11 cellular contexts compared by ENCODE assay signal in genomic region chr9:125495137-125496119, GRCh38.
DNase-seq lines count a peak whose midpoint lies in the region; ATAC-seq, FAIRE-seq and TF ChIP-seq lines count a peak whose summit lies in the region.
"Had no signal": no experiment of that assay in that cellular context is flagged by ENCODE, and none has a peak within 500 bp of the region (broad histone marks: within the 10 kb centered on the region; RNA-seq: fewer than 3 reads in every experiment).

No MANE protein-coding gene starts in this region.

- no peaks in the 10 kb centered on the region for H3K79me2 ChIP-seq in keratinocyte (ENCODE audit: control insufficient read depth, insufficient read depth, low read length)

- no peak for TF ChIP-seq POLR2A in sigmoid colon (IDR thresholded peaks at IDR 0.05)

- TF ChIP-seq CTCF in keratinocyte (optimal IDR thresholded peaks at IDR 0.05 in 1 of 3, IDR thresholded peaks at IDR 0.05 in 1 of 3, conservative IDR thresholded peaks at IDR 0.05 in 1 of 3; ENCODE audit: extremely low read depth in 1 of 3, insufficient read depth in 2 of 3, low read length in 3 of 3) (no peak), sigmoid colon (IDR thresholded peaks at IDR 0.05) (no peak)

- H2AFZ ChIP-seq in keratinocyte (ENCODE audit: control insufficient read depth, low read length) = no peak overlapping the region

- FAIRE-seq in keratinocyte (lab: Jason Lieb, UNC) = peak; percentile 67

- dilution Hi-C loops in keratinocyte (cut with MboI; ENCODE audit: extremely low pct_ligation_motif_present, low sequenced_read_pairs) = no loop called here

- H3K27ac ChIP-seq in keratinocyte (ENCODE audit: control insufficient read depth, insufficient read depth, low read length) (peak overlapping the region; percentile 42), sigmoid colon (no peak overlapping the region)
- H3K27ac ChIP-seq: C4-2B had no signal

- peak overlapping the region; percentile 2 for H3K4me2 ChIP-seq in keratinocyte (ENCODE audit: control insufficient read depth, extremely low read depth, insufficient read depth, low read depth, low read length)

- WGBS in sigmoid colon, 2 donors = 84 to 86% methylated on average over 8 of the region's 8 CpGs

- H3K4me1 ChIP-seq in keratinocyte (ENCODE audit: control insufficient read depth, extremely low read depth, insufficient read depth, low read length) (peaks cover 21% of the 10 kb centered on the region), sigmoid colon (peaks cover 0 to 20% (median 12%) of the 10 kb centered on the region in 4 donors)

- intact Hi-C loops in sigmoid colon (cut with DNase I) = no loop called here

- TF ChIP-seq EP300 in sigmoid colon (IDR thresholded peaks at IDR 0.05) = no peak

- no peaks in the 10 kb centered on the region for H3K36me3 ChIP-seq in keratinocyte (ENCODE audit: control insufficient read depth in 2 of 2, extremely low read depth in 1 of 2, insufficient read depth in 2 of 2, low read length in 2 of 2)
- no peaks in the 10 kb centered on the region for H3K36me3 ChIP-seq in sigmoid colon

- H3K27me3 ChIP-seq in keratinocyte (ENCODE audit: control insufficient read depth, extremely low read depth, insufficient read depth, low read length) = no peaks in the 10 kb centered on the region
- H3K27me3 ChIP-seq in sigmoid colon = no peaks in the 10 kb centered on the region

- H3K9ac ChIP-seq in keratinocyte (ENCODE audit: control insufficient read depth, extremely low read depth, insufficient read depth, low read length) = no peak overlapping the region

- no peaks in the 10 kb centered on the region for H3K9me1 ChIP-seq in keratinocyte (ENCODE audit: control insufficient read depth, extremely low read depth, insufficient read depth, low read length)

- H3K9me3 ChIP-seq in keratinocyte (ENCODE audit: control insufficient read depth, low read depth, low read length) = no peaks in the 10 kb centered on the region
- H3K9me3 ChIP-seq in sigmoid colon = no peaks in the 10 kb centered on the region

- peaks cover 2% of the 10 kb centered on the region for H4K20me1 ChIP-seq in keratinocyte (ENCODE audit: control insufficient read depth, extremely low read depth, insufficient read depth, low read length)

- ATAC-seq in GM21619 (IDR thresholded peaks at IDR 0.05; ENCODE audit: unreplicated experiment) = peak; percentile 82

- H3K4me3 ChIP-seq in keratinocyte (ENCODE audit: control insufficient read depth in 2 of 3, extremely low read depth in 1 of 3, insufficient read depth in 2 of 3, low read depth in 1 of 3, low read length in 3 of 3) (no peak overlapping the region), sigmoid colon (no peak overlapping the region)

- DNase-seq in ELR (ENCODE audit: low read depth) = peak; percentile 90
- peak; percentile 94 for DNase-seq in M059J (ENCODE audit: low read depth)
- no peak for DNase-seq in keratinocyte (ENCODE audit: low read depth, low spot score)
- DNase-seq in central memory CD4-positive, alpha-beta T cell = no peak
- no peak for DNase-seq in SW 1271 (lab: John Stamatoyannopoulos, UW)
- no peak for DNase-seq in sigmoid colon
- no peak for DNase-seq in activated T-cell treated with anti-CD3 and anti-CD28 coated beads, Interleukin-2, amount 50 U/mL, for 1 hour
- DNase-seq: erythroblast, NCI-H1105 had no signal

Comparison
In these comparisons a context has a peak if more than half of its experiments do, and no peak if none do; other contexts are left out.
1. DNase-seq: peak in ELR (single experiment) and M059J (single experiment); none in keratinocyte (single experiment), central memory CD4-positive, alpha-beta T cell (single experiment), SW 1271 (0 of 2), sigmoid colon (single experiment) and activated T-cell treated with anti-CD3 and anti-CD28 coated beads, Interleukin-2, amount 50 U/mL, for 1 hour (single experiment).